ENCODE assay signal across 8 cellular contexts in the genomic region with DNA sequence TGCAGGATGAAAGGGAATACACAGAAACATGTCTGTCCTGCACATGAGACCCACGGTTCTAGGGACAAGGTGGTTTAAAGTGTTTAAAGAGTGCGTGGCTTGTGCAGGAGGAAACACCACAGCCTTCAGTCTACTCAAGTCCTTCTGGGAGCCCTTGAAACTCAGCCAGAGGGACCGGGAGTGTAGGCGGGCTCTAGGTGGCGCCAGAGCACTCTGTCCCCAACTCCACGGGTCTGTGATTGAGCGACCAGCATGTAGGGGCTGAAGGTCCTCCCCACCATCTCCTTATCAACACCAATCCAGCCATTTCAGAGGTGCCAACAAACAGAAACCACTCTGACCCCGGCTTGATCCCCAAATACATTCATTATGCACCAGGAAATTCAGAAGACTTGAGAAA.
DNase-seq lines count a peak whose midpoint lies in the region; ATAC-seq and TF ChIP-seq lines count a peak whose summit lies in the region.

No MANE protein-coding gene starts in this region.

- H3K4me2 ChIP-seq in osteoblast (ENCODE audit: insufficient read depth, low read length): no peak overlapping the region

- ATAC-seq in HG03175 (IDR thresholded peaks at IDR 0.05; ENCODE audit: unreplicated experiment): peak; percentile 62
- no peak for ATAC-seq in GM21515 (IDR thresholded peaks at IDR 0.05; ENCODE audit: unreplicated experiment)

- H2AFZ ChIP-seq in osteoblast (ENCODE audit: low read length): peak overlapping the region; percentile 25

- no peak overlapping the region for H3K27ac ChIP-seq in osteoblast (ENCODE audit: low read depth, low read length)

- no peak overlapping the region for H3K4me3 ChIP-seq in fibroblast of the aortic adventitia (ENCODE audit: low read depth, low read length)
- H3K4me3 ChIP-seq in osteoblast (ENCODE audit: insufficient read depth, low read length): no peak overlapping the region

- no peaks in the 10 kb centered on the region for H3K4me1 ChIP-seq in osteoblast (ENCODE audit: insufficient read depth, low read length)

- no peaks in the 10 kb centered on the region for H4K20me1 ChIP-seq in osteoblast (ENCODE audit: insufficient read depth, low read length)

- TF ChIP-seq CTCF in fibroblast of the aortic adventitia (IDR thresholded peaks at IDR 0.05; ENCODE audit: insufficient read depth, low read length) (peak; percentile 47), osteoblast (IDR thresholded peaks at IDR 0.05; ENCODE audit: extremely low read depth, low read depth, low read length) (peak; percentile 72)

- no peaks in the 10 kb centered on the region for H3K9me3 ChIP-seq in osteoblast (ENCODE audit: low read depth, low read length)

- H3K27me3 ChIP-seq in osteoblast (ENCODE audit: insufficient read depth, low read length): no peaks in the 10 kb centered on the region

- DNase-seq in NCI-H524 (lab: John Stamatoyannopoulos, UW): peak; percentile 56 to 76
- no peak for DNase-seq in NCI-H524 treated with DMSO at 0.1 percent for 48 hours (lab: John Stamatoyannopoulos, UW)
- DNase-seq in NOMO-1 treated with dmso at 0.1 percent for 144 hours (lab: John Stamatoyannopoulos, UW; ENCODE audit: unreplicated experiment): peak; percentile 25
- DNase-seq in activated T-cell treated with anti-CD3 and anti-CD28 coated beads for 4 hours: peak; percentile 18
- DNase-seq in fibroblast of the aortic adventitia (ENCODE audit: low read depth): peak; percentile 22
- DNase-seq in osteoblast (ENCODE audit: insufficient read length, low spot score, missing footprints): peak; percentile 80

- no peaks in the 10 kb centered on the region for H3K79me2 ChIP-seq in osteoblast (ENCODE audit: insufficient read depth, low read length)

- H3K36me3 ChIP-seq in osteoblast (ENCODE audit: insufficient read depth, low read length): no peaks in the 10 kb centered on the region
